Comparison of ENCODE assay signal across 2 cellular contexts in the genomic region with DNA sequence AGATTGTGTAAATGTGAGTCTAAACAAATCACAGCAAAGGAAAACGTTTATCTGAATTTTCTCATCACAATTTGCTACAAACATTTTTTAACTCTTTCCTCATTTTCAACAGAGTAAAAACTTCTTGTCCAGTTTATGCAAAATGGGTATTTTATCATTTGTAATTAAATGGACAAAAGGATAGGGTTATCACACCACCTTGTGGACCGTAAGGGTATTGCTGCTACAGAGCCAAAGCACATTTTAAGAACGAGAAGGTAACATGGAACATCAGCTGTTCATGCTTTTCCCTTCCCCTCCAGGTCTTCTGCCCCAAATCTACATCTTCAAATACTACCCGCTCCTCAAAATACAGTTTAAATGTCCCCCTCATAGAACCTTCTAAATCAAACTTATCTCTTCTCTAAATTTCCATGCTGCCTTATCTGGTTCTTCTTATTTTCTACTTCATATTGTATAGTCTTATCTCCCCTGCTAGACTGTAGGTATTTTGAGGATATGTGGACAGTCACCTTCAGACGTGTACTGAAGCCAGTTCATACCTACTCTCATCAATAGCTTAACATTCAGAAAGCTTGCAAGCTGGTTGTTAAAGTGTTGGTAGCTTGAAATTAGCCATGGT.
TF ChIP-seq lines count a peak whose summit lies in the region.

No MANE protein-coding gene starts in this region.

TF ChIP-seq in IMR-90, 13 proteins besides CTCF, POLR2A, EP300 and RAD21:
- TF ChIP-seq, protein P1, sequence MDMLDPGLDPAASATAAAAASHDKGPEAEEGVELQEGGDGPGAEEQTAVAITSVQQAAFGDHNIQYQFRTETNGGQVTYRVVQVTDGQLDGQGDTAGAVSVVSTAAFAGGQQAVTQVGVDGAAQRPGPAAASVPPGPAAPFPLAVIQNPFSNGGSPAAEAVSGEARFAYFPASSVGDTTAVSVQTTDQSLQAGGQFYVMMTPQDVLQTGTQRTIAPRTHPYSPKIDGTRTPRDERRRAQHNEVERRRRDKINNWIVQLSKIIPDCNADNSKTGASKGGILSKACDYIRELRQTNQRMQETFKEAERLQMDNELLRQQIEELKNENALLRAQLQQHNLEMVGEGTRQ (IDR thresholded peaks at IDR 0.05; ENCODE audit: low read depth, low read length): no peak
- TF ChIP-seq SMC3 (IDR thresholded peaks at IDR 0.05; ENCODE audit: low read depth, low read length) (peak; percentile 43; the same call in 1 of the 2 replicates), RFX5 (IDR thresholded peaks at IDR 0.05; ENCODE audit: low read depth, low read length) (no peak), MAFK (IDR thresholded peaks at IDR 0.05; ENCODE audit: low read depth, low read length) (no peak)
- TF ChIP-seq, protein P2, sequence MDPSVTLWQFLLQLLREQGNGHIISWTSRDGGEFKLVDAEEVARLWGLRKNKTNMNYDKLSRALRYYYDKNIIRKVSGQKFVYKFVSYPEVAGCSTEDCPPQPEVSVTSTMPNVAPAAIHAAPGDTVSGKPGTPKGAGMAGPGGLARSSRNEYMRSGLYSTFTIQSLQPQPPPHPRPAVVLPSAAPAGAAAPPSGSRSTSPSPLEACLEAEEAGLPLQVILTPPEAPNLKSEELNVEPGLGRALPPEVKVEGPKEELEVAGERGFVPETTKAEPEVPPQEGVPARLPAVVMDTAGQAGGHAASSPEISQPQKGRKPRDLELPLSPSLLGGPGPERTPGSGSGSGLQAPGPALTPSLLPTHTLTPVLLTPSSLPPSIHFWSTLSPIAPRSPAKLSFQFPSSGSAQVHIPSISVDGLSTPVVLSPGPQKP (IDR thresholded peaks at IDR 0.05; ENCODE audit: borderline replicate concordance, low read depth, low read length): no peak

TF ChIP-seq in neural cell, 6 proteins besides CTCF, POLR2A, EP300 and RAD21 (continued from another document):
- TF ChIP-seq, protein P3, sequence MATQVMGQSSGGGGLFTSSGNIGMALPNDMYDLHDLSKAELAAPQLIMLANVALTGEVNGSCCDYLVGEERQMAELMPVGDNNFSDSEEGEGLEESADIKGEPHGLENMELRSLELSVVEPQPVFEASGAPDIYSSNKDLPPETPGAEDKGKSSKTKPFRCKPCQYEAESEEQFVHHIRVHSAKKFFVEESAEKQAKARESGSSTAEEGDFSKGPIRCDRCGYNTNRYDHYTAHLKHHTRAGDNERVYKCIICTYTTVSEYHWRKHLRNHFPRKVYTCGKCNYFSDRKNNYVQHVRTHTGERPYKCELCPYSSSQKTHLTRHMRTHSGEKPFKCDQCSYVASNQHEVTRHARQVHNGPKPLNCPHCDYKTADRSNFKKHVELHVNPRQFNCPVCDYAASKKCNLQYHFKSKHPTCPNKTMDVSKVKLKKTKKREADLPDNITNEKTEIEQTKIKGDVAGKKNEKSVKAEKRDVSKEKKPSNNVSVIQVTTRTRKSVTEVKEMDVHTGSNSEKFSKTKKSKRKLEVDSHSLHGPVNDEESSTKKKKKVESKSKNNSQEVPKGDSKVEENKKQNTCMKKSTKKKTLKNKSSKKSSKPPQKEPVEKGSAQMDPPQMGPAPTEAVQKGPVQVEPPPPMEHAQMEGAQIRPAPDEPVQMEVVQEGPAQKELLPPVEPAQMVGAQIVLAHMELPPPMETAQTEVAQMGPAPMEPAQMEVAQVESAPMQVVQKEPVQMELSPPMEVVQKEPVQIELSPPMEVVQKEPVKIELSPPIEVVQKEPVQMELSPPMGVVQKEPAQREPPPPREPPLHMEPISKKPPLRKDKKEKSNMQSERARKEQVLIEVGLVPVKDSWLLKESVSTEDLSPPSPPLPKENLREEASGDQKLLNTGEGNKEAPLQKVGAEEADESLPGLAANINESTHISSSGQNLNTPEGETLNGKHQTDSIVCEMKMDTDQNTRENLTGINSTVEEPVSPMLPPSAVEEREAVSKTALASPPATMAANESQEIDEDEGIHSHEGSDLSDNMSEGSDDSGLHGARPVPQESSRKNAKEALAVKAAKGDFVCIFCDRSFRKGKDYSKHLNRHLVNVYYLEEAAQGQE (IDR thresholded peaks at IDR 0.05; ENCODE audit: borderline replicate concordance): no peak
- TF ChIP-seq TAF1 (IDR thresholded peaks at IDR 0.05; ENCODE audit: low read depth) (no peak), SMC3 (conservative IDR thresholded peaks at IDR 0.05; ENCODE audit: poor library complexity) (peak; percentile 75), EZH2 (IDR thresholded peaks at IDR 0.05; ENCODE audit: borderline replicate concordance, insufficient read depth, low read length, poor library complexity, severe bottlenecking) (no peak)
